ENCODE assay signal across 1 cellular context in genomic region chr19:18737337-18737953, GRCh38.
TF ChIP-seq lines count a peak whose summit lies in the region.

No MANE protein-coding gene starts in this region.

TF ChIP-seq in H1, 55 proteins besides CTCF, POLR2A, EP300 and RAD21:
- TF ChIP-seq BACH1 (IDR thresholded peaks at IDR 0.05; ENCODE audit: low read length): no peak
- TF ChIP-seq NRF1 (IDR thresholded peaks at IDR 0.05; ENCODE audit: low read depth, low read length): no peak
- TF ChIP-seq HDAC6 (IDR thresholded peaks at IDR 0.05; ENCODE audit: low read depth, low read length): no peak
- no peak for TF ChIP-seq TBP (IDR thresholded peaks at IDR 0.05; ENCODE audit: low read depth, low read length)
- no peak for TF ChIP-seq KDM5A (IDR thresholded peaks at IDR 0.05; ENCODE audit: low read length)
- no peak for TF ChIP-seq CREB1 (IDR thresholded peaks at IDR 0.05)
- no peak for TF ChIP-seq JUN (IDR thresholded peaks at IDR 0.05; ENCODE audit: low read depth, low read length)
- TF ChIP-seq SIRT6 (IDR thresholded peaks at IDR 0.05; ENCODE audit: low read length): no peak
TF ChIP-seq in H1: peak in this region for 0.
